Comparison of ENCODE assay signal across 8 cellular contexts in the genomic region with DNA sequence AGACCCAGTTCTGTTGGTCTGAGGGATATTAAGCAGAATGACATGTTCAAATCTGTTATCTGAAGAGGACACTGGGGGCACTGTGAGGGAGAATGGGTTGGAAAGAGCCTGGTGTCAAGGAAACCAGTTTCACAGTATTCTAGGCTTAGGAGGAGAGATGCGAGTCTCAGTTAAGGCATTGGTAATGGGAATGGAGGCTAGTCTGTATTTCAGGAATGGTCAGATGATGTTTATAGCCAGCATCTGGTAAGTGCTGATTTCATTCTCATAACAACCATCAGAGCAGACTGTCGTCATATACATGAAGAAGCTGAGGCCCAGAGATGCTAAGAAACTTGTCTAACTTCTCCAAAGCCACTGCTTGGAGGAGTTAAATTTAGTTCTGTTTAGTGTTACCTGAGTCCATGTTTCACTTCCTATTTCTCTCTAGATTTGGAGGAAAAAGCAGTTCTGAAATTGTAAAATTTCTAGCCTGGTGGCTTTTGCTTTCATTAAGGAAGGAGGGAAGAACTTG.
A peak's percentile ranks its signal among the peaks of the same experiment; 100 is the strongest.
DNase-seq lines count a peak whose midpoint lies in the region; ATAC-seq, FAIRE-seq and TF ChIP-seq lines count a peak whose summit lies in the region.

No MANE protein-coding gene starts in this region.

- TF ChIP-seq CTCF in AG10803 (conservative IDR thresholded peaks at IDR 0.05; ENCODE audit: low read length) (no peak), fibroblast of villous mesenchyme (IDR thresholded peaks at IDR 0.05; ENCODE audit: insufficient read depth, low read depth, low read length) (no peak), mucosa of descending colon (IDR thresholded peaks at IDR 0.05) (no peak)

- FAIRE-seq in GM12892 (lab: Jason Lieb, UNC) = peak; percentile 82

- no peaks in the 10 kb centered on the region for H3K9me3 ChIP-seq in mucosa of descending colon

- no peak for ATAC-seq in mucosa of descending colon

- intact Hi-C loops in mucosa of descending colon (cut with DNase I, micrococcal nuclease) = no loop called here

- DNase-seq in AG10803 (ENCODE audit: low read depth) (peak; percentile 22), GM12892 (ENCODE audit: insufficient read length) (no peak), SK-MEL-5 (ENCODE audit: low read depth, low spot score) (peak; percentile 54), fibroblast of villous mesenchyme (ENCODE audit: low read depth) (peak; percentile 50), NCI-H510A (lab: John Stamatoyannopoulos, UW) (no peak), glomerular visceral epithelial cell (ENCODE audit: extremely low spot score) (no peak), mucosa of descending colon (no peak)
- no peak for DNase-seq in stimulated activated CD4-positive, alpha-beta T cell treated with anti-CD3 and anti-CD28 coated beads, Interleukin-4, amount 100 ng/mL, for 4 hours

- in situ Hi-C loops in SK-MEL-5 (cut with HindIII; ENCODE audit: low pct_unique_long_range_greater_than_20kb, low sequenced_read_pairs) = no loop called here

- no peak for TF ChIP-seq POLR2A in GM12892 (IDR thresholded peaks at IDR 0.05; ENCODE audit: low read depth, low read length)

- H3K4me3 ChIP-seq in AG10803 (ENCODE audit: low read length) = no peak overlapping the region
- H3K4me3 ChIP-seq in fibroblast of villous mesenchyme (ENCODE audit: low read depth, low read length) = no peak overlapping the region
- no peak overlapping the region for H3K4me3 ChIP-seq in mucosa of descending colon

- H3K4me1 ChIP-seq in mucosa of descending colon (ENCODE audit: low read depth) = peaks cover 12% of the 10 kb centered on the region

- peaks cover 6% of the 10 kb centered on the region for H3K36me3 ChIP-seq in mucosa of descending colon (ENCODE audit: low read depth)

Comparison
In these comparisons a context has a peak if more than half of its experiments do, and no peak if none do; other contexts are left out.
1. DNase-seq: peak in AG10803 (single experiment), SK-MEL-5 (single experiment) and fibroblast of villous mesenchyme (single experiment); none in GM12892 (single experiment), NCI-H510A (single experiment), stimulated activated CD4-positive, alpha-beta T cell treated with anti-CD3 and anti-CD28 coated beads, Interleukin-4, amount 100 ng/mL, for 4 hours (0 of 2), glomerular visceral epithelial cell (single experiment) and mucosa of descending colon (0 of 3).